ENCODE assay signal across 1 cellular context in genomic region chr18:26657618-26658581, GRCh38.
TF ChIP-seq lines count a peak whose summit lies in the region.

No MANE protein-coding gene starts in this region.

TF ChIP-seq in H1, 55 proteins besides CTCF, POLR2A, EP300 and RAD21 (continued from another document):
- no peak for TF ChIP-seq USF2 (IDR thresholded peaks at IDR 0.05; ENCODE audit: low read length)
